ENCODE assay signal across 20 cellular contexts in genomic region chr14:46782281-46782680, GRCh38.
DNase-seq lines count a peak whose midpoint lies in the region; ATAC-seq, FAIRE-seq and TF ChIP-seq lines count a peak whose summit lies in the region.
"Had no signal": no experiment of that assay in that cellular context is flagged by ENCODE, and none has a peak within 500 bp of the region (broad histone marks: within the 10 kb centered on the region; RNA-seq: fewer than 3 reads in every experiment).

No MANE protein-coding gene starts in this region.

- no TSS peak for BruUV-seq in HepG2 (replicated peaks; lab: Mats Ljungman, UMichigan)

- H2BK15ac ChIP-seq in mesendoderm (replicated peaks; ENCODE audit: low read depth), result no peak overlapping the region

- H3K4ac ChIP-seq in mesendoderm (ENCODE audit: low read depth, low read length), result no peak overlapping the region

- no peak overlapping the region for H3K18ac ChIP-seq in mesendoderm (ENCODE audit: low read length)

- H3K4me1 ChIP-seq in HepG2 (ENCODE audit: insufficient read depth, low read length) (no peaks in the 10 kb centered on the region), right lobe of liver (no peaks in the 10 kb centered on the region), mesendoderm (ENCODE audit: control insufficient read depth, low read depth, low read length) (no peaks in the 10 kb centered on the region)
- H3K4me1 ChIP-seq: A549; BLaER1 treated with 17β-estradiol and CSF1 and Interleukin-3, amounts not matched to agents 10 nM and 100 nM; Caco-2 had no signal

- in situ Hi-C loops in HepG2 (cut with HindIII; ENCODE audit: extremely low pct_ligation_motif_present, low pct_unique_long_range_greater_than_20kb), result no loop called here

- H3K9ac ChIP-seq in HepG2 (ENCODE audit: insufficient read depth, low read depth, low read length), result no peak overlapping the region
- no peak overlapping the region for H3K9ac ChIP-seq in mesendoderm (ENCODE audit: low read length)
- H3K9ac ChIP-seq: BLaER1 treated with 17β-estradiol and CSF1 and Interleukin-3, amounts not matched to agents 10 nM and 100 nM had no signal

- TF ChIP-seq EP300 in HepG2 (IDR thresholded peaks at IDR 0.05; ENCODE audit: low read depth in 2 of 2, low read length in 2 of 2), result no peak
- TF ChIP-seq EP300 in HepG2 (CRISPR knock-in tag; IDR thresholded peaks at IDR 0.05; ENCODE audit: borderline replicate concordance), result no peak

- peaks cover 54% of the 10 kb centered on the region for H3K9me3 ChIP-seq in HepG2 (ENCODE audit: low read length)
- peaks cover 0 to 5% (median 0%) of the 10 kb centered on the region in 4 donors for H3K9me3 ChIP-seq in right lobe of liver
- H3K9me3 ChIP-seq: Caco-2 had no signal

- WGBS in HepG2 (ENCODE audit: low lambda C conversion rate), result 0% methylated on average over 1 of the region's 1 CpG
- 67% methylated on average over 1 of the region's 1 CpG for WGBS in right lobe of liver (ENCODE audit: insufficient coverage, low coverage, low lambda C conversion rate, missing lambda C conversion rate)
- no CpG with 5 or more reads among the region's 1 CpG for WGBS in mesendoderm (ENCODE audit: extremely low coverage, insufficient coverage, low lambda C conversion rate)

- no peak for TF ChIP-seq RAD21 in HepG2 (CRISPR knock-in tag; IDR thresholded peaks at IDR 0.05)

- ATAC-seq in HepG2 (no peak), right lobe of liver (no peak)
- ATAC-seq: A549; CD8-positive, alpha-beta T cell had no signal

- H4K5ac ChIP-seq in mesendoderm (ENCODE audit: low read length), result no peak overlapping the region

- POLR2A ChIA-PET in HepG2 (lab: Yijun Ruan, JAX), result no interaction called here

- H3K36me3 ChIP-seq in HepG2 (replicated peaks in 1 of 2; ENCODE audit: control insufficient read depth in 1 of 2, insufficient read depth in 2 of 2, low read length in 2 of 2), result no peaks in the 10 kb centered on the region
- H3K36me3 ChIP-seq in right lobe of liver, result no peaks in the 10 kb centered on the region
- no peaks in the 10 kb centered on the region for H3K36me3 ChIP-seq in mesendoderm (ENCODE audit: control insufficient read depth, insufficient read depth, low read length)

- no peak overlapping the region for H4K8ac ChIP-seq in mesendoderm (ENCODE audit: low read depth, low read length)

- H3K27ac ChIP-seq in HepG2 (ENCODE audit: extremely low read length, insufficient read depth, low read length) (no peak overlapping the region), right lobe of liver (no peak overlapping the region), mesendoderm (ENCODE audit: low read depth, low read length) (no peak overlapping the region)
- H3K27ac ChIP-seq: 22Rv1; A549; BLaER1 treated with 17β-estradiol and CSF1 and Interleukin-3, amounts not matched to agents 10 nM and 100 nM; C4-2B had no signal

- no peaks in the 10 kb centered on the region for H3K27me3 ChIP-seq in HepG2 (ENCODE audit: control insufficient read depth in 1 of 2, insufficient read depth in 2 of 2, low read length in 2 of 2)
- H3K27me3 ChIP-seq in right lobe of liver, result no peaks in the 10 kb centered on the region
- H3K27me3 ChIP-seq in mesendoderm (ENCODE audit: insufficient read depth, low read length, poor library complexity), result no peaks in the 10 kb centered on the region
- H3K27me3 ChIP-seq: BLaER1 treated with 17β-estradiol and CSF1 and Interleukin-3, amounts not matched to agents 10 nM and 100 nM had no signal

- CTCF ChIA-PET in HepG2 (lab: Yijun Ruan, JAX; ENCODE audit: low intra/inter-chr PET ratio, low total read pairs), result no interaction called here

- H3K4me2 ChIP-seq in HepG2 (ENCODE audit: low read depth, low read length) (no peak overlapping the region), mesendoderm (ENCODE audit: low read length) (no peak overlapping the region)
- H3K4me2 ChIP-seq: A549; BLaER1 treated with 17β-estradiol and CSF1 and Interleukin-3, amounts not matched to agents 10 nM and 100 nM had no signal

- H2AFZ ChIP-seq in HepG2 (ENCODE audit: low read length), result no peak overlapping the region

- DNase-seq in HepG2 (ENCODE audit: low spot score) (no peak), right lobe of liver (no peak), mesendoderm (peak; percentile 6), UCSD-AML1 (lab: John Stamatoyannopoulos, UW; ENCODE audit: unreplicated experiment) (no peak)
- no peak for DNase-seq in stimulated activated CD4-positive, alpha-beta T cell treated with anti-CD3 and anti-CD28 coated beads, Interleukin-1b, Interleukin-23, amount 100 ng/mL, for 48 hours
- DNase-seq: AML-193; Caco-2; Calu3; CD4-positive, alpha-beta T cell; CD8-positive, alpha-beta T cell; DMS79 treated with DMSO at 0.1 percent for 48 hours; GF-D8 had no signal

- intact Hi-C loops in HepG2 (cut with micrococcal nuclease; ENCODE audit: unreplicated experiment), result no loop called here
- intact Hi-C loops in right lobe of liver (cut with DNase I), result no loop called here

- H4K20me1 ChIP-seq in HepG2 (ENCODE audit: insufficient read depth, low read length), result no peaks in the 10 kb centered on the region
- H4K20me1 ChIP-seq: BLaER1 treated with 17β-estradiol and CSF1 and Interleukin-3, amounts not matched to agents 10 nM and 100 nM had no signal

- no peak overlapping the region for H3K4me3 ChIP-seq in HepG2 (replicated peaks in 1 of 3; ENCODE audit: insufficient read depth in 1 of 3, low read depth in 2 of 3, low read length in 3 of 3)
- H3K4me3 ChIP-seq in right lobe of liver, result no peak overlapping the region
- H3K4me3 ChIP-seq in mesendoderm (ENCODE audit: low read length), result no peak overlapping the region
- H3K4me3 ChIP-seq: A549; BLaER1 treated with 17β-estradiol and CSF1 and Interleukin-3, amounts not matched to agents 10 nM and 100 nM had no signal

- no peak overlapping the region for H2AK5ac ChIP-seq in mesendoderm (ENCODE audit: low read length)

- no peak overlapping the region for H2BK5ac ChIP-seq in mesendoderm (ENCODE audit: low read length)

- TF ChIP-seq CTCF in HepG2 (CRISPR knock-in tag; IDR thresholded peaks at IDR 0.05) (no peak), right lobe of liver (IDR thresholded peaks at IDR 0.05) (no peak)

- no peaks in the 10 kb centered on the region for H3K79me1 ChIP-seq in mesendoderm (ENCODE audit: low read length)

- H3K56ac ChIP-seq in mesendoderm (ENCODE audit: low read length), result no peak overlapping the region

- H2BK120ac ChIP-seq in mesendoderm (ENCODE audit: low read depth, low read length), result no peak overlapping the region

- no peak for TF ChIP-seq POLR2A in HepG2 (IDR thresholded peaks at IDR 0.05; ENCODE audit: insufficient read depth in 1 of 2, low read depth in 2 of 2, low read length in 2 of 2)
- TF ChIP-seq POLR2A in right lobe of liver (IDR thresholded peaks at IDR 0.05), result no peak

- no peak for FAIRE-seq in HepG2 (lab: Jason Lieb, UNC)
- FAIRE-seq: A549, D721Med, G401.6, GM12892, GM19239 had no signal

- no peak overlapping the region for H3K23ac ChIP-seq in mesendoderm (ENCODE audit: low read length)

- H3K79me2 ChIP-seq in HepG2 (ENCODE audit: insufficient read depth, low read length) (no peaks in the 10 kb centered on the region), mesendoderm (ENCODE audit: control insufficient read depth, insufficient read depth, low read length) (no peaks in the 10 kb centered on the region)

TF ChIP-seq in HepG2, 621 proteins besides CTCF, POLR2A, EP300 and RAD21:
- TF ChIP-seq MIER2 (CRISPR knock-in tag; IDR thresholded peaks at IDR 0.05), result no peak
- TF ChIP-seq ZNF337 (CRISPR knock-in tag; IDR thresholded peaks at IDR 0.05; ENCODE audit: borderline replicate concordance, low read depth), result peak; percentile 96; the same call in 1 of the 2 replicates
